ENCODE assay signal across 8 cellular contexts in the genomic region with DNA sequence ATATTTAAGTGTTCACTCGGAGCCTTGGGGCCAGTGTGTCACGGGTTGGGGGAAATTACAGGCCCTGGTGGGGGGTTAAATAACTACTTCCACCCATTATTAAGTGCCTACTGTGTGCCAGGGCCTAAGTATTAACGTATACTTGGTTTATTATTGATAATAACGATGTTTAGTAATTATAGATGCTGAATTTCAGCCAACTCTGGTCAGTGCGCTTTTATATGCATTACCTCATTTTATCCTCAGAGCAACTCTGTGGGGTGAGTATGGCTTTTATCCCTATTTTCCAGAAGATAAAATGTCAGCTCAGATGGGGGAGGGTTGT. TPM values are rescaled to one million over a fixed set of nuclear protein-coding genes. Genes with fewer than 3 reads are reported as not detected.
DNase-seq lines count a peak whose midpoint lies in the region; FAIRE-seq and TF ChIP-seq lines count a peak whose summit lies in the region.

No MANE protein-coding gene starts in this region.

- TF ChIP-seq EP300 in ovary (IDR thresholded peaks at IDR 0.05) = no peak

- no peaks in the 10 kb centered on the region for H3K36me3 Mint-ChIP-seq in CD8-positive, alpha-beta memory T cell

- no peak overlapping the region for H3K27ac ChIP-seq in CD8-positive, alpha-beta memory T cell (ENCODE audit: low read depth, low read length)
- H3K27ac ChIP-seq in esophagus squamous epithelium (peak overlapping the region; percentile 84 to 96 (median 92)), ovary (peak overlapping the region; percentile 82 to 85)

- no peak for DNase-seq in CD8-positive, alpha-beta memory T cell
- no peak for DNase-seq in RCC 7860 (ENCODE audit: low spot score)
- DNase-seq in esophagus squamous epithelium (lab: John Stamatoyannopoulos, UW) = no peak
- no peak for DNase-seq in ovary
- DNase-seq in pons (ENCODE audit: low spot score) = no peak
- no peak for DNase-seq in RPMI8226
- DNase-seq in SW 1271 (lab: John Stamatoyannopoulos, UW) = no peak
- DNase-seq in DMS153 treated with DMSO at 0.1 percent for 48 hours (lab: John Stamatoyannopoulos, UW; ENCODE audit: unreplicated experiment) = no peak

- no peaks in the 10 kb centered on the region for H3K9me3 ChIP-seq in CD8-positive, alpha-beta memory T cell (ENCODE audit: low read length)
- H3K9me3 ChIP-seq in esophagus squamous epithelium (no peaks in the 10 kb centered on the region), ovary (no peaks in the 10 kb centered on the region)

- H3K27ac Mint-ChIP-seq in CD8-positive, alpha-beta memory T cell = peak overlapping the region in 2 of 8 donors; percentile 37 to 54

- no peaks in the 10 kb centered on the region for H3K36me3 ChIP-seq in CD8-positive, alpha-beta memory T cell (ENCODE audit: insufficient read depth, low read length)
- H3K36me3 ChIP-seq in esophagus squamous epithelium = no peaks in the 10 kb centered on the region
- H3K36me3 ChIP-seq in ovary = no peaks in the 10 kb centered on the region

- 15 to 21% methylated on average over 5 of the region's 5 CpGs for WGBS in esophagus squamous epithelium, 2 donors
- WGBS in ovary, 3 donors = 11 to 13% (median 11%) methylated on average over 5 of the region's 5 CpGs

- H3K4me1 ChIP-seq in CD8-positive, alpha-beta memory T cell (ENCODE audit: insufficient read depth, low read length) = peaks cover 12% of the 10 kb centered on the region
- peaks cover 19 to 46% (median 19%) of the 10 kb centered on the region in 3 donors for H3K4me1 ChIP-seq in esophagus squamous epithelium
- peaks cover 7% of the 10 kb centered on the region for H3K4me1 ChIP-seq in ovary (ENCODE audit: insufficient read depth)

- FAIRE-seq in RCC 7860 (lab: Jason Lieb, UNC) = peak; percentile 64

- H3K4me3 Mint-ChIP-seq in CD8-positive, alpha-beta memory T cell = peak overlapping the region; percentile 56 to 89 (median 66)

- POLR2A ChIA-PET in CD8-positive, alpha-beta memory T cell (lab: Charles Lee) = interaction anchor here (0.6 to 0.7 kb wide), 2 partner anchors 119 to 166 kb away, joined by 3 read pairs; no protein-coding TSS in a partner anchor

- H3K27me3 ChIP-seq in CD8-positive, alpha-beta memory T cell (ENCODE audit: insufficient read depth, low read length, poor library complexity, severe bottlenecking) = no peaks in the 10 kb centered on the region
- H3K27me3 ChIP-seq in esophagus squamous epithelium (no peaks in the 10 kb centered on the region), ovary (no peaks in the 10 kb centered on the region)

- H3K27me3 Mint-ChIP-seq in CD8-positive, alpha-beta memory T cell = peaks cover 0 to 2% of the 10 kb centered on the region in 2 donors

- CTCF ChIA-PET in CD8-positive, alpha-beta memory T cell (lab: Charles Lee) = interaction anchor here (4.0 kb wide), 1 partner anchor 64 kb away, joined by 15 read pairs; no protein-coding TSS in a partner anchor

- TF ChIP-seq POLR2A in esophagus squamous epithelium (IDR thresholded peaks at IDR 0.05) = no peak
- no peak for TF ChIP-seq POLR2A in ovary (IDR thresholded peaks at IDR 0.05)

- peaks cover 21 to 25% (median 24%) of the 10 kb centered on the region in 3 donors for H3K4me1 Mint-ChIP-seq in CD8-positive, alpha-beta memory T cell

- H3K4me3 ChIP-seq in CD8-positive, alpha-beta memory T cell (ENCODE audit: low read length) = peak overlapping the region; percentile 54
- H3K4me3 ChIP-seq in esophagus squamous epithelium = peak overlapping the region; percentile 70 to 91 (median 82)
- H3K4me3 ChIP-seq in ovary = peak overlapping the region; percentile 71

- peak in 1 of 6 experiments; percentile 13 for TF ChIP-seq CTCF in esophagus squamous epithelium (IDR thresholded peaks at IDR 0.05)
- TF ChIP-seq CTCF in ovary (IDR thresholded peaks at IDR 0.05) = no peak

- H3K9me3 Mint-ChIP-seq in CD8-positive, alpha-beta memory T cell = no peaks in the 10 kb centered on the region

- intact Hi-C loops in esophagus squamous epithelium (cut with DNase I) (no loop called here), ovary (cut with DNase I) (loop anchor here in 1 of 4 donors (5.0 kb wide), 1 partner anchor 41 kb away; the partner anchor contains the start of gene SFXN5)

RNA-seq across cellular contexts. Expression of gene RAB11FIP5, which starts 0.8 kb away (rescaled TPM):
- 1 to 10 TPM; 2.7 to 4.3 TPM for total RNA-seq in CD8-positive, alpha-beta memory T cell
- polyA plus RNA-seq in CD8-positive, alpha-beta memory T cell = 10.4 TPM
- total RNA-seq in esophagus squamous epithelium (10 to 100 TPM; 12.2 to 19.6 (median 16.6) TPM), ovary (10 to 100 TPM; 16.1 to 33.2 (median 25.0) TPM)
- 10 to 100 TPM; 19.2 to 57.3 TPM for polyA plus RNA-seq in ovary

RNA-seq across cellular contexts. Expression of gene SFXN5, which starts 42.1 kb away (rescaled TPM):
- total RNA-seq in CD8-positive, alpha-beta memory T cell = 10 to 100 TPM; 16.8 to 19.1 TPM
- polyA plus RNA-seq in CD8-positive, alpha-beta memory T cell = 1.8 TPM
- total RNA-seq in esophagus squamous epithelium = 10 to 100 TPM in 3 of 4 donors, 1 to 10 TPM in 1; 4.2 to 16.4 (median 12.7) TPM
- 10 to 100 TPM in 4 of 7 donors, 1 to 10 TPM in 3; 7.7 to 19.3 (median 11.6) TPM for total RNA-seq in ovary
- polyA plus RNA-seq in ovary = 10 to 100 TPM in 1 of 2 donors, 1 to 10 TPM in 1; 4.3 to 14.1 TPM
